ENCODE assay signal across 1 cellular context in genomic region chr18:6982398-6982797, GRCh38.
TF ChIP-seq lines count a peak whose summit lies in the region.

No MANE protein-coding gene starts in this region.

TF ChIP-seq in WTC11, 78 proteins besides CTCF, POLR2A, EP300 and RAD21 (continued from another document):
- TF ChIP-seq USF1 (CRISPR knock-in tag; IDR thresholded peaks at IDR 0.05) = no peak
- no peak for TF ChIP-seq PRRX2 (CRISPR knock-in tag; IDR thresholded peaks at IDR 0.05)
- no peak for TF ChIP-seq GABPB1 (CRISPR knock-in tag; IDR thresholded peaks at IDR 0.05)
- no peak for TF ChIP-seq E2F1 (CRISPR knock-in tag; IDR thresholded peaks at IDR 0.05)
- TF ChIP-seq ZNF532 (CRISPR knock-in tag; IDR thresholded peaks at IDR 0.05; ENCODE audit: borderline replicate concordance) = no peak
- TF ChIP-seq SMAD3 (CRISPR knock-in tag; IDR thresholded peaks at IDR 0.05; ENCODE audit: borderline replicate concordance) = no peak
- TF ChIP-seq ATF2 (CRISPR knock-in tag; IDR thresholded peaks at IDR 0.05; ENCODE audit: borderline replicate concordance, low read depth) = no peak
- no peak for TF ChIP-seq ZNF423 (CRISPR knock-in tag; IDR thresholded peaks at IDR 0.05)
